ENCODE assay signal across 1 cellular context in genomic region chr9:137410236-137410890, GRCh38.
TF ChIP-seq lines count a peak whose summit lies in the region.

No MANE protein-coding gene starts in this region.

TF ChIP-seq in Ishikawa, 13 proteins besides CTCF, POLR2A, EP300 and RAD21:
- TF ChIP-seq CEBPB (IDR thresholded peaks at IDR 0.05) (peak; percentile 92), TEAD4 (IDR thresholded peaks at IDR 0.05) (peak; percentile 68), EGR1 (IDR thresholded peaks at IDR 0.05) (peak; percentile 48; the same call in 1 of the 2 replicates), ZBTB7A (IDR thresholded peaks at IDR 0.05; ENCODE audit: low read depth) (peak; percentile 98), TCF12 (IDR thresholded peaks at IDR 0.05; ENCODE audit: low read depth) (peak; percentile 94), NFIC (IDR thresholded peaks at IDR 0.05) (peak; percentile 91), FOXM1 (IDR thresholded peaks at IDR 0.05; ENCODE audit: borderline replicate concordance, low read depth) (peak; percentile 89), MAX (IDR thresholded peaks at IDR 0.05) (peak; percentile 33; the same call in 1 of the 2 replicates)
